Comparison of ENCODE assay signal across 35 cellular contexts in the genomic region with DNA sequence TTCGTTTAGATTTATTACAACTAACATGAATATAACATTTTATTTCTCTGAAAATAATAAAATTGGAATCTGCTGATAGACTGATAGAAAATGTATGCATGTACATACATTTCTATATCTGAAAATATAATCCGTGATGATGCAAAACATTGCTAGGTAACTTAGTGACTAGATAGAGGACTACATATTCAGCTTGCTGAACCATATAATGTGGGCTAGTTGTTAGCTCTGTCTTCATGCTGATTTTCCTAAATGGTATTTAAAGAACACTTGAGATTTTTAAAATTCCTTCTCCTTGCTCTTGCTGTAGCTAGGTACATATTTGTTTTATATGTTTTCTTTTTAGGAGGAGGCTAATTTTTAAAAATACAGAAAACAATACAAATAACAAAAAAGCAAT.
"Had no signal": no experiment of that assay in that cellular context is flagged by ENCODE, and none has a peak within 500 bp of the region (broad histone marks: within the 10 kb centered on the region; RNA-seq: fewer than 3 reads in every experiment).

No MANE protein-coding gene starts in this region.

- H3K36me3 Mint-ChIP-seq: activated naive CD4-positive, alpha-beta T cell treated with anti-CD3 and anti-CD28 coated beads, Interleukin-2, amount 50 U/mL, for 24 hours; activated naive CD8-positive, alpha-beta T cell had no signal

- H3K27me3 Mint-ChIP-seq: activated B cell treated with CpG ODN at 0.5 μM for 24 hours; activated CD4-positive, alpha-beta memory T cell treated with anti-CD3 and anti-CD28 coated beads for 36 hours; activated CD4-positive, alpha-beta T cell treated with anti-CD3 and anti-CD28 coated beads, Interleukin-2, amount 10 ng/mL, durations not matched to agents 24 days and 14 days; activated CD8-positive, alpha-beta T cell treated with anti-CD3 and anti-CD28 coated beads for 36 hours; activated naive CD4-positive, alpha-beta T cell treated with anti-CD3 and anti-CD28 coated beads, Interleukin-2, amount 50 U/mL, for 24 hours; activated naive CD8-positive, alpha-beta T cell; activated naive CD8-positive, alpha-beta T cell treated with anti-CD3 and anti-CD28 coated beads, Interleukin-2, amount 10 ng/mL, durations not matched to agents 7 days and 5 days; activated naive CD8-positive, alpha-beta T cell treated with anti-CD3 and anti-CD28 coated beads, Interleukin-2, amount 50 U/mL, for 24 hours; activated T-cell treated with anti-CD3 and anti-CD28 coated beads, Interleukin-2, amount 50 U/mL, for 24 hours had no signal

- H3K27me3 ChIP-seq: ascending aorta, body of pancreas, brain microvascular endothelial cell, breast epithelium had no signal

- H3K9me3 Mint-ChIP-seq: activated B cell treated with CpG ODN at 0.5 μM for 24 hours; activated CD4-positive, alpha-beta memory T cell treated with anti-CD3 and anti-CD28 coated beads for 36 hours; activated CD8-positive, alpha-beta T cell treated with anti-CD3 and anti-CD28 coated beads for 36 hours; activated naive CD4-positive, alpha-beta T cell treated with anti-CD3 and anti-CD28 coated beads, Interleukin-2, amount 50 U/mL, for 24 hours; activated naive CD8-positive, alpha-beta T cell treated with anti-CD3 and anti-CD28 coated beads, Interleukin-2, amount 10 ng/mL, durations not matched to agents 7 days and 5 days; activated T-cell treated with anti-CD3 and anti-CD28 coated beads, Interleukin-2, amount 50 U/mL, for 24 hours; activated T-helper 2 cell treated with anti-CD3 and anti-CD28 coated beads, Interferon-gamma antibody, Interleukin-2, Interleukin-4, amounts not matched to agents 10 μg/mL and 5 μg/mL and 100 μg/mL, durations not matched to agents 14 hours and 24 hours and 36 hours; T-helper 2 cell treated with Interferon-gamma antibody and Interleukin-4, amounts not matched to agents 5 μg/mL and 100 μg/mL, for 36 hours had no signal

- H3K36me3 ChIP-seq: ascending aorta, brain microvascular endothelial cell, breast epithelium had no signal

- H3K4me3 ChIP-seq: ascending aorta, body of pancreas, breast epithelium had no signal

- DNase-seq: activated B cell treated with CpG ODN at 0.5 μM for 24 hours; activated CD4-positive, alpha-beta memory T cell treated with anti-CD3 and anti-CD28 coated beads for 36 hours; activated CD4-positive, alpha-beta T cell treated with anti-CD3 and anti-CD28 coated beads for 4 hours; activated CD4-positive, alpha-beta T cell treated with anti-CD3 and anti-CD28 coated beads, Interleukin-2, amount 10 ng/mL, durations not matched to agents 24 days and 14 days; activated CD4-positive, alpha-beta T cell treated with anti-CD3 and anti-CD28 coated beads, Interleukin-2, amount 50 U/mL, for 1 hour; activated CD4-positive, alpha-beta T cell treated with anti-CD3 and anti-CD28 coated beads, Interleukin-2, amount 50 U/mL, for 4 hours; activated CD4-positive, CD25-positive, alpha-beta regulatory T cell treated with anti-CD3 and anti-CD28 coated beads, Interleukin-2, amount 50 U/mL, for 72 hours; activated CD8-positive, alpha-beta memory T cell treated with anti-CD3 and anti-CD28 coated beads, Interleukin-2, amount 50 U/mL, for 4 hours; activated CD8-positive, alpha-beta T cell treated with anti-CD3 and anti-CD28 coated beads for 36 hours; activated effector memory CD4-positive, alpha-beta T cell treated with Interleukin-2 at 50 U/mL for 16 hours; activated gamma-delta T cell; activated naive CD4-positive, alpha-beta T cell treated with anti-CD3 and anti-CD28 coated beads, Interleukin-2, amount 10 ng/mL, durations not matched to agents 7 days and 5 days; activated naive CD4-positive, alpha-beta T cell treated with Interleukin-2 at 50 U/mL for 16 hours; activated naive CD8-positive, alpha-beta T cell treated with anti-CD3 and anti-CD28 coated beads, Interleukin-2, amount 10 ng/mL, durations not matched to agents 7 days and 5 days; activated naive CD8-positive, alpha-beta T cell treated with anti-CD3 and anti-CD28 coated beads, Interleukin-2, amount 50 U/mL, for 24 hours; activated T-cell treated with anti-CD3 and anti-CD28 coated beads, Interleukin-2, amount 50 U/mL, for 24 hours; activated T-cell treated with anti-CD3 and anti-CD28 coated beads, Interleukin-2, amount 50 U/mL, for 48 hours; amygdala; anterior cingulate cortex; body of pancreas; brain microvascular endothelial cell; central memory CD4-positive, alpha-beta T cell; SW 1271; T-helper 1 cell; T-helper 2 cell; T-helper 9 cell had no signal

- H3K4me3 Mint-ChIP-seq: activated B cell treated with CpG ODN at 0.5 μM for 24 hours; activated CD4-positive, alpha-beta memory T cell treated with anti-CD3 and anti-CD28 coated beads for 36 hours; activated CD4-positive, alpha-beta T cell treated with anti-CD3 and anti-CD28 coated beads, Interleukin-2, amount 10 ng/mL, durations not matched to agents 24 days and 14 days; activated CD8-positive, alpha-beta T cell treated with anti-CD3 and anti-CD28 coated beads for 36 hours; activated naive CD4-positive, alpha-beta T cell treated with anti-CD3 and anti-CD28 coated beads, Interleukin-2, amount 10 ng/mL, durations not matched to agents 7 days and 5 days; activated naive CD4-positive, alpha-beta T cell treated with anti-CD3 and anti-CD28 coated beads, Interleukin-2, amount 50 U/mL, for 24 hours; activated naive CD8-positive, alpha-beta T cell; activated naive CD8-positive, alpha-beta T cell treated with anti-CD3 and anti-CD28 coated beads, Interleukin-2, amount 10 ng/mL, durations not matched to agents 7 days and 5 days; activated naive CD8-positive, alpha-beta T cell treated with anti-CD3 and anti-CD28 coated beads, Interleukin-2, amount 50 U/mL, for 24 hours; activated T-cell treated with anti-CD3 and anti-CD28 coated beads, Interleukin-2, amount 50 U/mL, for 24 hours; T-helper 1 cell treated with Interleukin-12 subunit alpha and Interleukin-12 subunit beta and Interleukin-4 antibody, amounts not matched to agents 30 μg/mL and 1 μg/mL, for 36 hours; T-helper 2 cell treated with Interferon-gamma antibody and Interleukin-4, amounts not matched to agents 5 μg/mL and 100 μg/mL, for 36 hours had no signal

- FAIRE-seq: TTC549 had no signal

- H3K4me1 ChIP-seq: ascending aorta, body of pancreas, breast epithelium had no signal

- H3K27ac Mint-ChIP-seq: activated B cell treated with CpG ODN at 0.5 μM for 24 hours; activated CD4-positive, alpha-beta memory T cell treated with anti-CD3 and anti-CD28 coated beads for 36 hours; activated CD4-positive, alpha-beta T cell treated with anti-CD3 and anti-CD28 coated beads, Interleukin-2, amount 10 ng/mL, durations not matched to agents 24 days and 14 days; activated naive CD4-positive, alpha-beta T cell treated with anti-CD3 and anti-CD28 coated beads, Interleukin-2, amount 10 ng/mL, durations not matched to agents 7 days and 5 days; activated naive CD4-positive, alpha-beta T cell treated with anti-CD3 and anti-CD28 coated beads, Interleukin-2, amount 50 U/mL, for 24 hours; activated naive CD8-positive, alpha-beta T cell; activated naive CD8-positive, alpha-beta T cell treated with anti-CD3 and anti-CD28 coated beads, Interleukin-2, amount 10 ng/mL, durations not matched to agents 7 days and 5 days; activated T-cell treated with anti-CD3 and anti-CD28 coated beads, Interleukin-2, amount 50 U/mL, for 24 hours; activated T-helper 2 cell treated with anti-CD3 and anti-CD28 coated beads, Interferon-gamma antibody, Interleukin-2, Interleukin-4, amounts not matched to agents 10 μg/mL and 5 μg/mL and 100 μg/mL, durations not matched to agents 14 hours and 24 hours and 36 hours; T-helper 1 cell treated with Interleukin-12 subunit alpha and Interleukin-12 subunit beta and Interleukin-4 antibody, amounts not matched to agents 30 μg/mL and 1 μg/mL, for 36 hours; T-helper 2 cell treated with Interferon-gamma antibody and Interleukin-4, amounts not matched to agents 5 μg/mL and 100 μg/mL, for 36 hours had no signal

- H3K27ac ChIP-seq: ascending aorta, body of pancreas, brain microvascular endothelial cell, breast epithelium, VCaP had no signal

- H3K9me3 ChIP-seq: ascending aorta, body of pancreas, breast epithelium had no signal
